In the genomic region with DNA sequence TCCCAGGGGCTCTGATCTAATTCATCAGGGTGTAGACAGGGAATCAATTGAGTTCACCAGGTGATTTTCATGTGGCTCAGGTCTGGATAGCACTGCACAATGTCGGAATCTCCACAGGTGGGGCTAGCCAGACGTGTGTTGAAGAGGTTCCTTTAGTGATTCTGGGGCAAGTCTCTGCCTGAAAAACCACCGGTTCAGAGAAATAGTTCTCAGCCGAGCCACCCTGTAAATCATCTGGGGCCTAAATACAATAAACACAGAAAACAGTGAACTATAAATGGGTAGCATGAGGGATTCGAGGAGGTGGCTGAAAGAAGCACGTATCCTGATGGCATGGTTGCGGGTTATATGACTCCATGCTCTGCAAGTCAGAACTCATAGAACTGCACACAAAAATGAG, we compare ENCODE assay signal across 1 cellular context.
TF ChIP-seq lines count a peak whose summit lies in the region.

No MANE protein-coding gene starts in this region.

TF ChIP-seq in H1, 55 proteins besides CTCF, POLR2A, EP300 and RAD21:
- TF ChIP-seq, protein P1, sequence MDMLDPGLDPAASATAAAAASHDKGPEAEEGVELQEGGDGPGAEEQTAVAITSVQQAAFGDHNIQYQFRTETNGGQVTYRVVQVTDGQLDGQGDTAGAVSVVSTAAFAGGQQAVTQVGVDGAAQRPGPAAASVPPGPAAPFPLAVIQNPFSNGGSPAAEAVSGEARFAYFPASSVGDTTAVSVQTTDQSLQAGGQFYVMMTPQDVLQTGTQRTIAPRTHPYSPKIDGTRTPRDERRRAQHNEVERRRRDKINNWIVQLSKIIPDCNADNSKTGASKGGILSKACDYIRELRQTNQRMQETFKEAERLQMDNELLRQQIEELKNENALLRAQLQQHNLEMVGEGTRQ (IDR thresholded peaks at IDR 0.05; ENCODE audit: low read length), result no peak
- TF ChIP-seq FOSL1 (IDR thresholded peaks at IDR 0.05; ENCODE audit: insufficient read depth, low read depth, low read length) (no peak), CREB1 (IDR thresholded peaks at IDR 0.05) (no peak), SRF (IDR thresholded peaks at IDR 0.05; ENCODE audit: low read depth, low read length) (no peak), GABPA (IDR thresholded peaks at IDR 0.05; ENCODE audit: borderline replicate concordance, insufficient read depth, low read length) (no peak), NANOG (IDR thresholded peaks at IDR 0.05; ENCODE audit: insufficient read depth, low read depth, low read length, poor library complexity, severe bottlenecking) (no peak), CBX8 (IDR thresholded peaks at IDR 0.05; ENCODE audit: borderline replicate concordance, low read depth, low read length) (no peak), HDAC6 (IDR thresholded peaks at IDR 0.05; ENCODE audit: low read depth, low read length) (no peak), JUN (IDR thresholded peaks at IDR 0.05; ENCODE audit: low read depth, low read length) (no peak)
- TF ChIP-seq, protein P2, sequence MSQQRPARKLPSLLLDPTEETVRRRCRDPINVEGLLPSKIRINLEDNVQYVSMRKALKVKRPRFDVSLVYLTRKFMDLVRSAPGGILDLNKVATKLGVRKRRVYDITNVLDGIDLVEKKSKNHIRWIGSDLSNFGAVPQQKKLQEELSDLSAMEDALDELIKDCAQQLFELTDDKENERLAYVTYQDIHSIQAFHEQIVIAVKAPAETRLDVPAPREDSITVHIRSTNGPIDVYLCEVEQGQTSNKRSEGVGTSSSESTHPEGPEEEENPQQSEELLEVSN (IDR thresholded peaks at IDR 0.05), result no peak
